In genomic region chr17:40432864-40433528, GRCh38 we compare ENCODE assay signal across 1 cellular context.
TF ChIP-seq lines count a peak whose summit lies in the region.

No MANE protein-coding gene starts in this region.

TF ChIP-seq in GM23338, 12 proteins besides CTCF, POLR2A, EP300 and RAD21 (continued from another document):
- TF ChIP-seq NANOG (IDR thresholded peaks at IDR 0.05; ENCODE audit: borderline replicate concordance): no peak
- no peak for TF ChIP-seq REST (IDR thresholded peaks at IDR 0.05; ENCODE audit: unreplicated experiment)
- TF ChIP-seq ZNF331 (CRISPR knock-in tag; IDR thresholded peaks at IDR 0.05; ENCODE audit: low read depth): no peak
- no peak for TF ChIP-seq EZH2 (IDR thresholded peaks at IDR 0.05; ENCODE audit: low read depth, unreplicated experiment)
- TF ChIP-seq EZH2phosphoT487 (IDR thresholded peaks at IDR 0.05; ENCODE audit: unreplicated experiment): no peak
